9 cellular contexts compared by ENCODE assay signal in the genomic region with DNA sequence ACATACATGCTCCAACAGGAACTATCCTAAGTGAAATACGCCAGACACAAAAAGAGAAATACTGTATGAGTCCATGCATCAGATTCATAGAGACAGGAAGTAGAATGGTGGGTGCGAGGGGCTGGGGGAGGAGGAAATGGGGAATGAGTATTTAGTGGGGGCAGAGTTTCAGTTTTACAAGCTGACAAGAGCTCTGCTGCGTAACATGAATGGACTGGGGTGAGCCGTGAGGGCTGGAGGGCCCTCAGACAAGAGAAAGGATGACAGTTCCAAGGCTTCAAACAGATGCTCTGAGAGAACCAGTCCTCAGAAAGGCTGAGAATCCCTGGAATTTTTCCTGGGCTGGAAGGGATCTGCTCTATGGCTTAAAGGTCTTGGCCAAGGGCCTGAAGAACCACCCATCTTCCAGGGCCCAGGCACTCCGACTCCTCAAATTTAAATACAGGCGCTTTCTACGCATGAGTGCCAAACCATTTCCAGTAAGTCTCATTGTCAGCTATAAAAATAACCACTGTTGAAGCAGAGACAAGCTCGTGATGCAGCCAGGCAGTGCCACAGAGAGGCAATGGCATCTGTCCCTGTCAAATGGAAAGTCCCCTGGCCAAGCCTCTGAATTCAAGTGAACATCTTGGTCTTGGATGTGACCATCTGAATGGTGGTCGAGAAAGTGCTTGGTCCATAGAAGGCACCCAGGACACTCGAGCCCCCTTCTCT. TPM values are rescaled to one million over a fixed set of nuclear protein-coding genes. Genes with fewer than 3 reads are reported as not detected.
DNase-seq lines count a peak whose midpoint lies in the region; ATAC-seq lines count a peak whose summit lies in the region.
"Had no signal": no experiment of that assay in that cellular context is flagged by ENCODE, and none has a peak within 500 bp of the region (broad histone marks: within the 10 kb centered on the region; RNA-seq: fewer than 3 reads in every experiment).

No MANE protein-coding gene starts in this region.

- H3K4me3 Mint-ChIP-seq in activated CD4-positive, alpha-beta memory T cell treated with anti-CD3 and anti-CD28 coated beads, Interleukin-2, amount 10 ng/mL, durations not matched to agents 7 days and 5 days: peak overlapping the region; percentile 33

- POLR2A ChIA-PET in activated CD4-positive, alpha-beta memory T cell treated with anti-CD3 and anti-CD28 coated beads, Interleukin-2, amount 10 ng/mL, durations not matched to agents 7 days and 5 days (lab: Charles Lee): interaction anchor here (0.6 to 29.2 kb wide), 3 partner anchors 15 to 287 kb away, joined by 3 to 3221 read pairs (median 423); a partner anchor contains a TSS

- CTCF ChIA-PET in activated CD4-positive, alpha-beta memory T cell treated with anti-CD3 and anti-CD28 coated beads, Interleukin-2, amount 10 ng/mL, durations not matched to agents 7 days and 5 days (lab: Charles Lee): interaction anchor here (0.5 to 3.0 kb wide), 11 partner anchors 8 to 96 kb away, joined by 3 to 15 read pairs (median 4); no protein-coding TSS in a partner anchor

- H3K27ac Mint-ChIP-seq in activated CD4-positive, alpha-beta memory T cell treated with anti-CD3 and anti-CD28 coated beads, Interleukin-2, amount 10 ng/mL, durations not matched to agents 7 days and 5 days: peak overlapping the region; percentile 88

- intact Hi-C loops in left cardiac atrium (cut with DNase I): loop anchor here in 1 of 2 donors (5.0 kb wide), 1 partner anchor 40 kb away; no protein-coding TSS in a partner anchor

- peaks cover 2% of the 10 kb centered on the region for H3K27me3 Mint-ChIP-seq in activated CD4-positive, alpha-beta memory T cell treated with anti-CD3 and anti-CD28 coated beads, Interleukin-2, amount 10 ng/mL, durations not matched to agents 7 days and 5 days

- peaks cover 67% of the 10 kb centered on the region for H3K4me1 Mint-ChIP-seq in activated CD4-positive, alpha-beta memory T cell treated with anti-CD3 and anti-CD28 coated beads, Interleukin-2, amount 10 ng/mL, durations not matched to agents 7 days and 5 days

- ATAC-seq in HG03097 (IDR thresholded peaks at IDR 0.05; ENCODE audit: low FRiP score, unreplicated experiment) (peak; percentile 56), left cardiac atrium (peak; percentile 65 to 76)

- DNase-seq in NK-92 treated with Interleukin-12 subunit alpha and Interleukin-12 subunit beta, amount 100 ng/mL, for 24 hours (lab: John Stamatoyannopoulos, UW): peak; percentile 11
- DNase-seq in NK-92 (lab: John Stamatoyannopoulos, UW; ENCODE audit: unreplicated experiment) (no peak), left cardiac atrium (peak; percentile 52), putamen (ENCODE audit: low spot score) (no peak)
- DNase-seq in activated CD4-positive, alpha-beta memory T cell treated with anti-CD3 and anti-CD28 coated beads, Interleukin-2, amount 10 ng/mL, durations not matched to agents 7 days and 5 days: peak; percentile 67
- DNase-seq in stimulated activated CD4-positive, alpha-beta T cell treated with anti-CD3 and anti-CD28 coated beads, Interleukin-4, amount 100 ng/mL, for 4 hours: peak; percentile 37 to 59
- no peak for DNase-seq in effector CD4-positive, alpha-beta T cell
- DNase-seq: pancreas had no signal

- peaks cover 2% of the 10 kb centered on the region for H3K9me3 Mint-ChIP-seq in activated CD4-positive, alpha-beta memory T cell treated with anti-CD3 and anti-CD28 coated beads, Interleukin-2, amount 10 ng/mL, durations not matched to agents 7 days and 5 days

- H3K36me3 Mint-ChIP-seq in activated CD4-positive, alpha-beta memory T cell treated with anti-CD3 and anti-CD28 coated beads, Interleukin-2, amount 10 ng/mL, durations not matched to agents 7 days and 5 days (ENCODE audit: low read depth): peaks cover 12% of the 10 kb centered on the region

RNA-seq across cellular contexts. Expression of a gene that starts 17.5 kb away (rescaled TPM):
- total RNA-seq in activated CD4-positive, alpha-beta memory T cell treated with anti-CD3 and anti-CD28 coated beads, Interleukin-2, amount 10 ng/mL, durations not matched to agents 7 days and 5 days: 100 to 1,000 TPM; 410 to 423 TPM
- total RNA-seq in left cardiac atrium: 10 to 100 TPM; 66.4 to 77.5 TPM

Comparison
In these comparisons a context has a peak if more than half of its experiments do, and no peak if none do; other contexts are left out.
1. DNase-seq: peak in NK-92 treated with Interleukin-12 subunit alpha and Interleukin-12 subunit beta, amount 100 ng/mL, for 24 hours (single experiment), activated CD4-positive, alpha-beta memory T cell treated with anti-CD3 and anti-CD28 coated beads, Interleukin-2, amount 10 ng/mL, durations not matched to agents 7 days and 5 days (single experiment), left cardiac atrium (single experiment) and stimulated activated CD4-positive, alpha-beta T cell treated with anti-CD3 and anti-CD28 coated beads, Interleukin-4, amount 100 ng/mL, for 4 hours (2 of 2); none in NK-92 (single experiment), effector CD4-positive, alpha-beta T cell (single experiment) and putamen (single experiment).
2. RNA of a gene that starts 17.5 kb away (total RNA-seq): 410 to 423 TPM in activated CD4-positive, alpha-beta memory T cell treated with anti-CD3 and anti-CD28 coated beads, Interleukin-2, amount 10 ng/mL, durations not matched to agents 7 days and 5 days; 66.4 to 77.5 TPM in left cardiac atrium; every median in the first group is over 4 times any median in the second.